Comparison of ENCODE assay signal across 12 cellular contexts in genomic region chr2:37471994-37472393, GRCh38.
DNase-seq lines count a peak whose midpoint lies in the region; ATAC-seq and TF ChIP-seq lines count a peak whose summit lies in the region.
"Had no signal": no experiment of that assay in that cellular context is flagged by ENCODE, and none has a peak within 500 bp of the region (broad histone marks: within the 10 kb centered on the region; RNA-seq: fewer than 3 reads in every experiment).

No MANE protein-coding gene starts in this region.

- H3K36me3 ChIP-seq in SK-N-SH (replicated peaks in 1 of 2; ENCODE audit: control insufficient read depth in 1 of 2, insufficient read depth in 2 of 2, low read length in 1 of 2), result no peaks in the 10 kb centered on the region
- no peaks in the 10 kb centered on the region for H3K36me3 ChIP-seq in thoracic aorta
- H3K36me3 ChIP-seq: adrenal gland had no signal

- CTCF ChIA-PET in SK-N-SH (lab: Yijun Ruan, JAX), result interaction anchor here (1.2 to 1.4 kb wide), 2 partner anchors 9 to 16 kb away, joined by 4 read pairs; no protein-coding TSS in a partner anchor

- peaks cover 0 to 19% of the 10 kb centered on the region in 2 experiments; a peak in 3 of 4 replicates for H3K4me1 ChIP-seq in SK-N-SH (ENCODE audit: control insufficient read depth in 1 of 2, insufficient read depth in 2 of 2, low read depth in 1 of 2, low read length in 1 of 2)
- H3K4me1 ChIP-seq in thoracic aorta (ENCODE audit: control insufficient read depth in 1 of 2, low read depth in 2 of 2), result peaks cover 31 to 78% of the 10 kb centered on the region in 2 donors
- H3K4me1 ChIP-seq: adrenal gland had no signal

- POLR2A ChIA-PET in SK-N-SH (lab: Yijun Ruan, JAX), result no interaction called here

- 31% methylated on average over 1 of the region's 1 CpG for WGBS in SK-N-SH (ENCODE audit: low lambda C conversion rate)

- TF ChIP-seq RAD21 in SK-N-SH (IDR thresholded peaks at IDR 0.05; ENCODE audit: low read length), result no peak

- H2AFZ ChIP-seq in SK-N-SH (ENCODE audit: low read depth), result no peak overlapping the region

- H3K27ac ChIP-seq in SK-N-SH (ENCODE audit: low read depth in 2 of 2, low read length in 1 of 2) (peak overlapping the region in 1 of 2 experiments; percentile 71; a peak in 2 of 4 replicates), thoracic aorta (peak overlapping the region; percentile 52 to 58)
- H3K27ac ChIP-seq: adrenal gland had no signal

- DNase-seq in HCEC 1CT (peak; percentile 86), SK-N-SH (no peak), fibroblast of the aortic adventitia (ENCODE audit: low read depth) (peak; percentile 76), thoracic aorta (ENCODE audit: low spot score) (no peak), NCI-H2029 treated with DMSO at 0.1 percent for 48 hours (lab: John Stamatoyannopoulos, UW) (no peak)
- DNase-seq in activated T-cell treated with anti-CD3 and anti-CD28 coated beads, Interleukin-2, amount 50 U/mL, for 48 hours, result no peak
- DNase-seq: naive thymus-derived CD8-positive, alpha-beta T cell; NCI-H1105; NK-92 treated with Interleukin-12 subunit alpha and Interleukin-12 subunit beta, amount 100 ng/mL, for 24 hours; T-helper 9 cell had no signal

- H3K9me3 ChIP-seq in SK-N-SH (no peaks in the 10 kb centered on the region), thoracic aorta (no peaks in the 10 kb centered on the region)
- H3K9me3 ChIP-seq: adrenal gland had no signal

- peak overlapping the region; percentile 8; the same call in 1 of the 2 replicates for H3K9ac ChIP-seq in SK-N-SH

- H3K4me2 ChIP-seq in SK-N-SH, result peak overlapping the region; percentile 42; the same call in 1 of the 2 replicates

- no peak overlapping the region for H3K4me3 ChIP-seq in SK-N-SH (ENCODE audit: low read depth in 2 of 2, low read length in 1 of 2)
- no peak overlapping the region for H3K4me3 ChIP-seq in fibroblast of the aortic adventitia (ENCODE audit: low read depth, low read length)
- no peak overlapping the region for H3K4me3 ChIP-seq in thoracic aorta
- H3K4me3 ChIP-seq: adrenal gland had no signal

- ATAC-seq in thoracic aorta (ENCODE audit: insufficient number of reproducible peaks, low FRiP score, low read depth), result no peak
- no peak for ATAC-seq in GM19467 (IDR thresholded peaks at IDR 0.05; ENCODE audit: unreplicated experiment)
- ATAC-seq: naive thymus-derived CD8-positive, alpha-beta T cell had no signal

- H3K9me2 ChIP-seq in SK-N-SH, result no peaks in the 10 kb centered on the region

- no peaks in the 10 kb centered on the region for H3K27me3 ChIP-seq in SK-N-SH (ENCODE audit: insufficient read depth)
- no peaks in the 10 kb centered on the region for H3K27me3 ChIP-seq in thoracic aorta (replicated peaks; ENCODE audit: insufficient read depth)
- H3K27me3 ChIP-seq: adrenal gland had no signal

- peaks cover 13% of the 10 kb centered on the region for H3F3A ChIP-seq in SK-N-SH (replicated peaks; ENCODE audit: insufficient read depth)

- TF ChIP-seq CTCF in SK-N-SH (IDR thresholded peaks at IDR 0.05) (no peak), fibroblast of the aortic adventitia (IDR thresholded peaks at IDR 0.05; ENCODE audit: insufficient read depth, low read length) (no peak), thoracic aorta (IDR thresholded peaks at IDR 0.05) (no peak)

- no peaks in the 10 kb centered on the region for H4K20me1 ChIP-seq in SK-N-SH (ENCODE audit: insufficient read depth)

- no peaks in the 10 kb centered on the region for H3K79me2 ChIP-seq in SK-N-SH (ENCODE audit: insufficient read depth)

- TF ChIP-seq EP300 in SK-N-SH (IDR thresholded peaks at IDR 0.05; ENCODE audit: borderline replicate concordance in 1 of 2, low read depth in 1 of 2, low read length in 1 of 2), result no peak

TF ChIP-seq in SK-N-SH, 30 proteins besides CTCF, POLR2A, EP300 and RAD21:
- TF ChIP-seq YY1 (IDR thresholded peaks at IDR 0.05; ENCODE audit: low read depth) (no peak), TCF12 (IDR thresholded peaks at IDR 0.05) (peak; percentile 45; the same call in 1 of the 2 replicates), POLR2AphosphoS5 (IDR thresholded peaks at IDR 0.05; ENCODE audit: low read depth, low read length) (no peak), USF2 (IDR thresholded peaks at IDR 0.05; ENCODE audit: borderline replicate concordance, low read depth, low read length) (no peak), NFIC (IDR thresholded peaks at IDR 0.05; ENCODE audit: borderline replicate concordance) (no peak), TEAD4 (IDR thresholded peaks at IDR 0.05; ENCODE audit: borderline replicate concordance, insufficient read depth) (0 out of 2 replicates have a peak, but pooled peaks have one; percentile 27), PBX3 (IDR thresholded peaks at IDR 0.05) (peak; percentile 48), NRF1 (IDR thresholded peaks at IDR 0.05; ENCODE audit: low read depth, low read length) (no peak), CHD2 (IDR thresholded peaks at IDR 0.05; ENCODE audit: low read length, partially characterized antibody) (no peak), FOSL2 (IDR thresholded peaks at IDR 0.05; ENCODE audit: borderline replicate concordance, low read depth) (peak; percentile 64), JUND (IDR thresholded peaks at IDR 0.05) (peak; percentile 52)
- TF ChIP-seq, protein P1, sequence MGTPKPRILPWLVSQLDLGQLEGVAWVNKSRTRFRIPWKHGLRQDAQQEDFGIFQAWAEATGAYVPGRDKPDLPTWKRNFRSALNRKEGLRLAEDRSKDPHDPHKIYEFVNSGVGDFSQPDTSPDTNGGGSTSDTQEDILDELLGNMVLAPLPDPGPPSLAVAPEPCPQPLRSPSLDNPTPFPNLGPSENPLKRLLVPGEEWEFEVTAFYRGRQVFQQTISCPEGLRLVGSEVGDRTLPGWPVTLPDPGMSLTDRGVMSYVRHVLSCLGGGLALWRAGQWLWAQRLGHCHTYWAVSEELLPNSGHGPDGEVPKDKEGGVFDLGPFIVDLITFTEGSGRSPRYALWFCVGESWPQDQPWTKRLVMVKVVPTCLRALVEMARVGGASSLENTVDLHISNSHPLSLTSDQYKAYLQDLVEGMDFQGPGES (IDR thresholded peaks at IDR 0.05; ENCODE audit: low read depth, low read length), result no peak
- TF ChIP-seq, protein P2, sequence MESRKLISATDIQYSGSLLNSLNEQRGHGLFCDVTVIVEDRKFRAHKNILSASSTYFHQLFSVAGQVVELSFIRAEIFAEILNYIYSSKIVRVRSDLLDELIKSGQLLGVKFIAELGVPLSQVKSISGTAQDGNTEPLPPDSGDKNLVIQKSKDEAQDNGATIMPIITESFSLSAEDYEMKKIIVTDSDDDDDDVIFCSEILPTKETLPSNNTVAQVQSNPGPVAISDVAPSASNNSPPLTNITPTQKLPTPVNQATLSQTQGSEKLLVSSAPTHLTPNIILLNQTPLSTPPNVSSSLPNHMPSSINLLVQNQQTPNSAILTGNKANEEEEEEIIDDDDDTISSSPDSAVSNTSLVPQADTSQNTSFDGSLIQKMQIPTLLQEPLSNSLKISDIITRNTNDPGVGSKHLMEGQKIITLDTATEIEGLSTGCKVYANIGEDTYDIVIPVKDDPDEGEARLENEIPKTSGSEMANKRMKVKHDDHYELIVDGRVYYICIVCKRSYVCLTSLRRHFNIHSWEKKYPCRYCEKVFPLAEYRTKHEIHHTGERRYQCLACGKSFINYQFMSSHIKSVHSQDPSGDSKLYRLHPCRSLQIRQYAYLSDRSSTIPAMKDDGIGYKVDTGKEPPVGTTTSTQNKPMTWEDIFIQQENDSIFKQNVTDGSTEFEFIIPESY (IDR thresholded peaks at IDR 0.05; ENCODE audit: borderline replicate concordance, low read depth), result no peak
- TF ChIP-seq, protein P3, sequence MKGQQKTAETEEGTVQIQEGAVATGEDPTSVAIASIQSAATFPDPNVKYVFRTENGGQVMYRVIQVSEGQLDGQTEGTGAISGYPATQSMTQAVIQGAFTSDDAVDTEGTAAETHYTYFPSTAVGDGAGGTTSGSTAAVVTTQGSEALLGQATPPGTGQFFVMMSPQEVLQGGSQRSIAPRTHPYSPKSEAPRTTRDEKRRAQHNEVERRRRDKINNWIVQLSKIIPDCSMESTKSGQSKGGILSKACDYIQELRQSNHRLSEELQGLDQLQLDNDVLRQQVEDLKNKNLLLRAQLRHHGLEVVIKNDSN (IDR thresholded peaks at IDR 0.05; ENCODE audit: borderline replicate concordance, low read depth), result no peak

Comparison
In these comparisons a context has a peak if more than half of its experiments do, and no peak if none do; other contexts are left out.
1. DNase-seq: peak in HCEC 1CT (single experiment) and fibroblast of the aortic adventitia (single experiment); none in SK-N-SH (single experiment), thoracic aorta (single experiment), activated T-cell treated with anti-CD3 and anti-CD28 coated beads, Interleukin-2, amount 50 U/mL, for 48 hours (0 of 2) and NCI-H2029 treated with DMSO at 0.1 percent for 48 hours (single experiment).